ENCODE assay signal across 9 cellular contexts in the genomic region with DNA sequence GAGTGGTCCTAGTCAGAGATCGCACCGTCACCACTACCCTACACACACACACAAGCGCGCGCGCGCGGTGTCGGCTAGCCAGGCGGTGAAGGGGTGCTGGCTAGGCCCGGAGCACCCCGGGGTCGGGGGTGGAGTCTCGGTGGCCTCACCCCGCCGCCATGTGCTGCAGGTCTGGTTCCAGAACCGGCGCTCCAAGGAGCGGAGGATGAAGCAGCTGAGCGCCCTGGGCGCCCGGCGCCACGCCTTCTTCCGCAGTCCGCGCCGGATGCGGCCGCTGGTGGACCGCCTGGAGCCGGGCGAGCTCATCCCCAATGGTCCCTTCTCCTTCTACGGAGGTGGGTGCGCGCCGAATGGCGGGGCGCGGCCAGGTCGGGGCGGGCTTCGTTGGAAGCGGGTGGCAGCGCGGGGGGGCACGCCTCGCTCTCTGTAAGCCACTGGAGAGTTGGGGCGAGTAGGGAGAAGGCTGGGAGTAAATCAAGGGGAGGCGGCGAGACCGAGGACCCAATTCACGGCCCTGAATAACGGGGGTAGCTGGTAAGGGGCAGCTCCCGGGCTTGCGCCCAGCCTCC. TPM values are rescaled to one million over a fixed set of nuclear protein-coding genes. Genes with fewer than 3 reads are reported as not detected.
DNase-seq lines count a peak whose midpoint lies in the region; ATAC-seq and TF ChIP-seq lines count a peak whose summit lies in the region.
"Had no signal": no experiment of that assay in that cellular context is flagged by ENCODE, and none has a peak within 500 bp of the region (broad histone marks: within the 10 kb centered on the region; RNA-seq: fewer than 3 reads in every experiment).

No MANE protein-coding gene starts in this region.

- H3K9me3 Mint-ChIP-seq in glutamatergic neuron (ENCODE audit: unreplicated experiment) = peaks cover 23% of the 10 kb centered on the region
- no peaks in the 10 kb centered on the region for H3K9me3 Mint-ChIP-seq in stimulated activated memory B cell treated with anti-CD40 and anti-IgM and Interleukin-4, amounts not matched to agents 10 μg/mL and 1 μg/mL and 100 μg/mL, for 72 hours

- ATAC-seq in RWPE2 (ENCODE audit: low read depth) = no peak
- ATAC-seq in stimulated activated memory B cell treated with anti-CD40 and anti-IgM and Interleukin-4, amounts not matched to agents 10 μg/mL and 1 μg/mL and 100 μg/mL, for 72 hours = no peak

- H3K4me1 Mint-ChIP-seq in glutamatergic neuron (ENCODE audit: low read depth, unreplicated experiment) = peaks cover 9% of the 10 kb centered on the region
- peaks cover 19% of the 10 kb centered on the region for H3K4me1 Mint-ChIP-seq in stimulated activated memory B cell treated with anti-CD40 and anti-IgM and Interleukin-4, amounts not matched to agents 10 μg/mL and 1 μg/mL and 100 μg/mL, for 72 hours

- H3K4me1 ChIP-seq in RWPE2 (ENCODE audit: insufficient read depth, poor library complexity, severe bottlenecking) = no peaks in the 10 kb centered on the region
- H3K4me1 ChIP-seq in neutrophil (ENCODE audit: control insufficient read depth in 1 of 2, insufficient read depth in 1 of 2, low read depth in 1 of 2, low read length in 1 of 2) = peaks cover 44 to 51% of the 10 kb centered on the region in 2 experiments

- peaks cover 99% of the 10 kb centered on the region for H3K27me3 ChIP-seq in RWPE2 (ENCODE audit: insufficient read depth, poor library complexity, severe bottlenecking)
- H3K27me3 ChIP-seq in neutrophil = peaks cover 100% of the 10 kb centered on the region

- H3K36me3 Mint-ChIP-seq in glutamatergic neuron (ENCODE audit: unreplicated experiment) = no peaks in the 10 kb centered on the region
- H3K36me3 Mint-ChIP-seq in stimulated activated memory B cell treated with anti-CD40 and anti-IgM and Interleukin-4, amounts not matched to agents 10 μg/mL and 1 μg/mL and 100 μg/mL, for 72 hours = no peaks in the 10 kb centered on the region

- H3K4me3 ChIP-seq in GM12865 (ENCODE audit: low read depth, low read length) (peak overlapping the region; percentile 41), RWPE2 (ENCODE audit: severe bottlenecking) (peak overlapping the region; percentile 6), neutrophil (ENCODE audit: low read depth in 1 of 2, low read length in 1 of 2) (peak overlapping the region; percentile 50 to 60)

- DNase-seq in GM12865 (ENCODE audit: low read depth) = no peak
- DNase-seq in RWPE2 (ENCODE audit: low spot score) = no peak
- peak; percentile 53 for DNase-seq in glutamatergic neuron
- DNase-seq in dermis blood vessel endothelial cell = no peak
- no peak for DNase-seq in NCI-H187 treated with DMSO at 0.1 percent for 48 hours (lab: John Stamatoyannopoulos, UW)
- DNase-seq: NCI-H187 had no signal

- peak overlapping the region; percentile 25 for H3K4me3 Mint-ChIP-seq in glutamatergic neuron (ENCODE audit: unreplicated experiment)
- H3K4me3 Mint-ChIP-seq in stimulated activated memory B cell treated with anti-CD40 and anti-IgM and Interleukin-4, amounts not matched to agents 10 μg/mL and 1 μg/mL and 100 μg/mL, for 72 hours = no peak overlapping the region

- H3K27ac ChIP-seq in RWPE2 (ENCODE audit: poor library complexity, severe bottlenecking) = no peak overlapping the region
- no peak overlapping the region for H3K27ac ChIP-seq in neutrophil

- peaks cover 52% of the 10 kb centered on the region for H3K27me3 Mint-ChIP-seq in glutamatergic neuron (ENCODE audit: unreplicated experiment)
- H3K27me3 Mint-ChIP-seq in stimulated activated memory B cell treated with anti-CD40 and anti-IgM and Interleukin-4, amounts not matched to agents 10 μg/mL and 1 μg/mL and 100 μg/mL, for 72 hours = peaks cover 90% of the 10 kb centered on the region

- H3K9me3 ChIP-seq in RWPE2 (ENCODE audit: severe bottlenecking) = no peaks in the 10 kb centered on the region
- H3K9me3 ChIP-seq in neutrophil = no peaks in the 10 kb centered on the region

- no peak overlapping the region for H3K27ac Mint-ChIP-seq in glutamatergic neuron (ENCODE audit: unreplicated experiment)
- H3K27ac Mint-ChIP-seq in stimulated activated memory B cell treated with anti-CD40 and anti-IgM and Interleukin-4, amounts not matched to agents 10 μg/mL and 1 μg/mL and 100 μg/mL, for 72 hours = no peak overlapping the region

- H3K36me3 ChIP-seq in RWPE2 (ENCODE audit: low read depth) (no peaks in the 10 kb centered on the region), neutrophil (no peaks in the 10 kb centered on the region)

- TF ChIP-seq CTCF in GM12865 (IDR thresholded peaks at IDR 0.05; ENCODE audit: insufficient read depth, low read depth, low read length, missing control alignments) = no peak
- no peak for TF ChIP-seq CTCF in RWPE2 (IDR thresholded peaks at IDR 0.05; ENCODE audit: poor library complexity, severe bottlenecking)
- TF ChIP-seq CTCF in glutamatergic neuron (IDR thresholded peaks at IDR 0.05; ENCODE audit: partially characterized antibody, unreplicated experiment) = no peak
- TF ChIP-seq CTCF in neutrophil (IDR thresholded peaks at IDR 0.05) = no peak

RNA-seq across cellular contexts. Expression of gene LHX1, which starts 4.8 kb away (rescaled TPM):
- total RNA-seq in glutamatergic neuron (ENCODE audit: unreplicated experiment) (2.6 TPM), dermis blood vessel endothelial cell (0.17 TPM in 1 of 2 replicates, not detected in the other)
- total RNA-seq: mucosa of gallbladder had no signal

RNA-seq across cellular contexts. Expression of gene AATF, which starts 6.6 kb away (rescaled TPM):
- total RNA-seq in glutamatergic neuron (ENCODE audit: unreplicated experiment) (22.5 TPM), dermis blood vessel endothelial cell (23.5 and 26.7 TPM in 2 replicates)
